In the genomic region with DNA sequence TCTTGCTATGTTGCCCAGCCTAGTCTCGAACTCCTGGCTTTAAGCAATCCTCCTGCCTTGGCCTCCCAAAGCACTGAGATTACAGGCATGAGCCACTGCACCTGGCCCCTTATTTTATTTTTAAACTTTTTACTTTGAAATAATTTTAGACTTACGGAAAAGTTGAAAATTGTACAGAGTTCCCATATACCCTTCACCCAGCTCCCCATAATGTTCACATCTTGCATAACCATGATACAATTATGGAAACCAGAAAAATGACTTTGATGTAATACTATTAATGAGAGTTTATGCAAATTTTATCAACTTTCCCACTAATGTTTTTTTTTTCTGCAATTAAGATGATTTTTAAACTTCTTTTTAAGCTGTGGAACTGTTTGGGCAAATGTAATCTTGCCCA, we compare ENCODE assay signal across 4 cellular contexts.
"Had no signal": no experiment of that assay in that cellular context is flagged by ENCODE, and none has a peak within 500 bp of the region (broad histone marks: within the 10 kb centered on the region; RNA-seq: fewer than 3 reads in every experiment).

No MANE protein-coding gene starts in this region.

- H3K4me3 ChIP-seq: K562 had no signal

- ATAC-seq: HepG2, K562 had no signal

- H3K27ac ChIP-seq: HL-60, KMS-11 had no signal
